ENCODE assay signal across 17 cellular contexts in the genomic region with DNA sequence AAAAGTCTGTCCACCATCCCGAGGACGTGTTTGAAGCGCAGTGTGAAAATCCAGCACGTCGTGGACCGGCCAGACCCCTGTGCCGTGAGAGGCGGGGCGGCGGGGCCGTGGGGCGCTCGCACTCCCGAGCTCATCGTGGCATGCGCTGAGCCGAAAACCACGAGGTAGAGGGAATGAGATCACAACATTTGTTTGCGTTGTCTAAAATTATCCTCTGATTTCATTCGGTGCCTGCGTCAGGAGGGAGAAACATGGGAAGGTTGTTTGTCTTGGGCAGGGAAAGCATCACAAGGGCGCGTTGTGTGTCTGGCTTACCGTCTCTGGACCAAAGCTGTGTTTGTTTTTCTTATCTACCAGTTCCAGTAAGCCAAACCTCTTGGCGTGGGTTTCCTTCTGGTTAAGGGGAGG.
DNase-seq lines count a peak whose midpoint lies in the region; ATAC-seq and TF ChIP-seq lines count a peak whose summit lies in the region.
"Had no signal": no experiment of that assay in that cellular context is flagged by ENCODE, and none has a peak within 500 bp of the region (broad histone marks: within the 10 kb centered on the region; RNA-seq: fewer than 3 reads in every experiment).

No MANE protein-coding gene starts in this region.

- H3K36me3 ChIP-seq in IMR-90 (ENCODE audit: control insufficient read depth, insufficient read depth, low read length) (peaks cover 1% of the 10 kb centered on the region; the same call in 1 of the 2 replicates), body of pancreas (replicated peaks in 1 of 2; ENCODE audit: insufficient read depth in 1 of 2, low read depth in 2 of 2) (no peaks in the 10 kb centered on the region), right lobe of liver (no peaks in the 10 kb centered on the region), suprapubic skin (peaks cover 48% of the 10 kb centered on the region), trophoblast cell (ENCODE audit: control insufficient read depth in 1 of 2, insufficient read depth in 2 of 2, low read length in 2 of 2) (no peaks in the 10 kb centered on the region)
- H3K36me3 ChIP-seq: neutrophil had no signal

- intact Hi-C loops in IMR-90 (cut with micrococcal nuclease) (no loop called here), body of pancreas (cut with DNase I) (no loop called here), right lobe of liver (cut with DNase I) (no loop called here)

- no peak overlapping the region for H4K12ac ChIP-seq in trophoblast cell (ENCODE audit: low read depth, low read length)

- H3K56ac ChIP-seq in IMR-90 (ENCODE audit: extremely low read depth, insufficient read depth, low read length): no peak overlapping the region

- ATAC-seq in IMR-90 (ENCODE audit: low read depth): no peak
- ATAC-seq in body of pancreas: peak; percentile 96
- ATAC-seq in right lobe of liver: peak in 3 of 4 donors; percentile 9 to 42 (median 35)
- ATAC-seq: activated CD8-positive, alpha-beta T cell treated with anti-CD3 and anti-CD28 coated beads for 36 hours; stimulated activated effector memory CD8-positive, alpha-beta T cell treated with anti-CD3 and anti-CD28 coated beads, Interleukin-12 subunit alpha, Interleukin-12 subunit beta, amount 100 ng/mL, for 72 hours had no signal

- no peak overlapping the region for H3K27ac Mint-ChIP-seq in mesothelial cell of epicardium
- H3K27ac Mint-ChIP-seq: activated CD8-positive, alpha-beta T cell treated with anti-CD3 and anti-CD28 coated beads for 36 hours; CD4-positive, CD25-positive, alpha-beta regulatory T cell; stimulated activated effector memory CD8-positive, alpha-beta T cell treated with anti-CD3 and anti-CD28 coated beads, Interleukin-12 subunit alpha, Interleukin-12 subunit beta, amount 100 ng/mL, for 72 hours had no signal

- H3K9ac ChIP-seq in IMR-90 (ENCODE audit: low read depth, low read length): no peak overlapping the region
- no peak overlapping the region for H3K9ac ChIP-seq in trophoblast cell (ENCODE audit: low read length)

- dilution Hi-C loops in IMR-90 (cut with HindIII; ENCODE audit: low sequenced_read_pairs, unreplicated experiment): no loop called here

- H4K91ac ChIP-seq in IMR-90 (ENCODE audit: insufficient read depth, low read depth, low read length) (no peak overlapping the region), trophoblast cell (ENCODE audit: low read depth, low read length) (no peak overlapping the region)

- no peak overlapping the region for H3K27ac ChIP-seq in IMR-90 (ENCODE audit: insufficient read depth, low read length)
- peak overlapping the region in 3 of 4 donors; percentile 81 to 92 (median 86) for H3K27ac ChIP-seq in body of pancreas
- no peak overlapping the region for H3K27ac ChIP-seq in right lobe of liver
- peak overlapping the region; percentile 51 for H3K27ac ChIP-seq in suprapubic skin
- H3K27ac ChIP-seq in trophoblast cell (ENCODE audit: low read depth, low read length): no peak overlapping the region
- H3K27ac ChIP-seq: neutrophil, Peyer's patch had no signal

- H3K14ac ChIP-seq in IMR-90 (replicated peaks; ENCODE audit: low read depth, low read length): no peak overlapping the region
- H3K14ac ChIP-seq in trophoblast cell (ENCODE audit: low read length): no peak overlapping the region

- H2BK120ac ChIP-seq in IMR-90 (ENCODE audit: low read depth, low read length) (no peak overlapping the region), trophoblast cell (ENCODE audit: insufficient read depth, low read length, poor library complexity) (no peak overlapping the region)

- H3K27me3 ChIP-seq in IMR-90 (ENCODE audit: control insufficient read depth, insufficient read depth, low read length) (no peaks in the 10 kb centered on the region), body of pancreas (no peaks in the 10 kb centered on the region), right lobe of liver (no peaks in the 10 kb centered on the region), suprapubic skin (no peaks in the 10 kb centered on the region), trophoblast cell (ENCODE audit: insufficient read depth, low read length) (no peaks in the 10 kb centered on the region)
- H3K27me3 ChIP-seq: neutrophil, Peyer's patch had no signal

- H2AK9ac ChIP-seq in IMR-90 (replicated peaks; ENCODE audit: low read depth, low read length, poor library complexity): peak overlapping the region; percentile 19

- POLR2A ChIA-PET in IMR-90 (lab: Charles Lee; ENCODE audit: unreplicated experiment): no interaction called here

- no peak for TF ChIP-seq RAD21 in IMR-90 (IDR thresholded peaks at IDR 0.05; ENCODE audit: low read length)

- H3K4ac ChIP-seq in IMR-90 (ENCODE audit: low read depth, low read length) (no peak overlapping the region), trophoblast cell (ENCODE audit: low read depth, low read length) (no peak overlapping the region)

- H2BK20ac ChIP-seq in IMR-90 (ENCODE audit: low read depth, low read length): no peak overlapping the region

- H3K4me3 Mint-ChIP-seq in mesothelial cell of epicardium: no peak overlapping the region
- H3K4me3 Mint-ChIP-seq: activated CD8-positive, alpha-beta T cell treated with anti-CD3 and anti-CD28 coated beads for 36 hours; CD4-positive, CD25-positive, alpha-beta regulatory T cell; stimulated activated effector memory CD8-positive, alpha-beta T cell treated with anti-CD3 and anti-CD28 coated beads, Interleukin-12 subunit alpha, Interleukin-12 subunit beta, amount 100 ng/mL, for 72 hours had no signal

- H3K4me2 ChIP-seq in IMR-90 (ENCODE audit: low read depth, low read length): no peak overlapping the region
- no peak overlapping the region for H3K4me2 ChIP-seq in trophoblast cell (ENCODE audit: low read length)

- no peak for TF ChIP-seq CTCF in IMR-90 (conservative IDR thresholded peaks at IDR 0.05; ENCODE audit: low read depth, low read length)
- peak in 1 of 7 experiments; percentile 1 for TF ChIP-seq CTCF in body of pancreas (IDR thresholded peaks at IDR 0.05)
- no peak for TF ChIP-seq CTCF in right lobe of liver (IDR thresholded peaks at IDR 0.05)
- TF ChIP-seq CTCF in suprapubic skin (IDR thresholded peaks at IDR 0.05): no peak
- TF ChIP-seq CTCF in mesothelial cell of epicardium (IDR thresholded peaks at IDR 0.05; ENCODE audit: unreplicated experiment): no peak

- in situ Hi-C loops in IMR-90 (cut with MboI; ENCODE audit: low sequenced_read_pairs): no loop called here

- H2BK12ac ChIP-seq in trophoblast cell (ENCODE audit: low read length): no peak overlapping the region

- H3K9me3 Mint-ChIP-seq in mesothelial cell of epicardium: no peaks in the 10 kb centered on the region
- H3K9me3 Mint-ChIP-seq: activated CD8-positive, alpha-beta T cell treated with anti-CD3 and anti-CD28 coated beads for 36 hours; stimulated activated effector memory CD8-positive, alpha-beta T cell treated with anti-CD3 and anti-CD28 coated beads, Interleukin-12 subunit alpha, Interleukin-12 subunit beta, amount 100 ng/mL, for 72 hours had no signal

- no TSS peak for BruUV-seq in IMR-90 (replicated peaks; lab: Mats Ljungman, UMichigan)

- H3K36me3 Mint-ChIP-seq in mesothelial cell of epicardium: peaks cover 50% of the 10 kb centered on the region
- H3K36me3 Mint-ChIP-seq: CD4-positive, CD25-positive, alpha-beta regulatory T cell; stimulated activated effector memory CD8-positive, alpha-beta T cell treated with anti-CD3 and anti-CD28 coated beads, Interleukin-12 subunit alpha, Interleukin-12 subunit beta, amount 100 ng/mL, for 72 hours had no signal

- H3K9me1 ChIP-seq in IMR-90 (ENCODE audit: insufficient read depth, low read length): peaks cover 18% of the 10 kb centered on the region

- H3K18ac ChIP-seq in IMR-90 (ENCODE audit: low read depth, low read length) (no peak overlapping the region), trophoblast cell (ENCODE audit: low read length) (no peak overlapping the region)

- H3K4me1 Mint-ChIP-seq in mesothelial cell of epicardium: no peaks in the 10 kb centered on the region
- H3K4me1 Mint-ChIP-seq: CD4-positive, CD25-positive, alpha-beta regulatory T cell had no signal

- H3K9me3 ChIP-seq in IMR-90 (ENCODE audit: control insufficient read depth, insufficient read depth, low read length): no peaks in the 10 kb centered on the region
- no peaks in the 10 kb centered on the region for H3K9me3 ChIP-seq in body of pancreas
- H3K9me3 ChIP-seq in right lobe of liver: no peaks in the 10 kb centered on the region
- H3K9me3 ChIP-seq in suprapubic skin: no peaks in the 10 kb centered on the region
- H3K9me3 ChIP-seq in trophoblast cell (ENCODE audit: insufficient read depth, low read depth, low read length): peaks cover 2% of the 10 kb centered on the region
- H3K9me3 ChIP-seq: neutrophil, Peyer's patch had no signal

- 96% methylated on average over 16 of the region's 25 CpGs; no CpG with 5 or more reads in 1 of the 2 experiments for WGBS in IMR-90 (ENCODE audit: extremely low coverage in 2 of 2, insufficient read length in 1 of 2), 2 experiments
- 43 to 46% methylated on average over 23 to 25 of the region's 25 CpGs for WGBS in body of pancreas, 2 donors
- 69% methylated on average over 24 of the region's 25 CpGs for WGBS in right lobe of liver (ENCODE audit: insufficient coverage, low coverage, low lambda C conversion rate, missing lambda C conversion rate)
- 86% methylated on average over 25 of the region's 25 CpGs for WGBS in suprapubic skin
- no CpG with 5 or more reads among the region's 25 CpGs for WGBS in trophoblast cell (ENCODE audit: extremely low coverage, insufficient coverage, insufficient read length)

- peak; percentile 76 for DNase-seq in IMR-90
- DNase-seq in body of pancreas: peak; percentile 81 to 94 (median 86)
- peak in 1 of 3 donors; percentile 54 for DNase-seq in right lobe of liver
- no peak for DNase-seq in suprapubic skin (ENCODE audit: low spot score in 2 of 2)
- DNase-seq in mesothelial cell of epicardium (ENCODE audit: low spot score in 2 of 2, unreplicated experiment in 2 of 2): no peak
- no peak for DNase-seq in stimulated activated CD8-positive, alpha-beta memory T cell treated with anti-CD3 and anti-CD28 coated beads, Interleukin-4, amount 100 ng/mL, for 48 hours
- no peak for DNase-seq in trophoblast cell
- no peak for DNase-seq in NCI-H510A (lab: John Stamatoyannopoulos, UW)
- DNase-seq: activated CD8-positive, alpha-beta T cell treated with anti-CD3 and anti-CD28 coated beads for 36 hours; activated gamma-delta T cell treated with Interleukin-2 at 50 U/mL for 16 hours; CD4-positive, CD25-positive, alpha-beta regulatory T cell; kidney glomerular epithelial cell; NCI-H226; stimulated activated CD4-positive, alpha-beta T cell treated with anti-CD3 and anti-CD28 coated beads, Interleukin-2, amount 100 ng/mL, for 24 hours had no signal

- H3K4me1 ChIP-seq in IMR-90 (ENCODE audit: control insufficient read depth, insufficient read depth, low read length) (peaks cover 13% of the 10 kb centered on the region), body of pancreas (peaks cover 45% of the 10 kb centered on the region), right lobe of liver (no peaks in the 10 kb centered on the region), suprapubic skin (peaks cover 19% of the 10 kb centered on the region), trophoblast cell (ENCODE audit: control insufficient read depth in 1 of 2, insufficient read depth in 2 of 2, low read length in 2 of 2) (no peaks in the 10 kb centered on the region)
- H3K4me1 ChIP-seq: Peyer's patch had no signal

- no peak overlapping the region for H2AK5ac ChIP-seq in IMR-90 (ENCODE audit: low read depth, low read length)
- H2AK5ac ChIP-seq in trophoblast cell (ENCODE audit: low read length): no peak overlapping the region

- H4K20me1 ChIP-seq in IMR-90 (ENCODE audit: insufficient read depth, low read length): no peaks in the 10 kb centered on the region

- H3K79me1 ChIP-seq in IMR-90 (ENCODE audit: low read depth in 1 of 2, low read length in 2 of 2) (no peaks in the 10 kb centered on the region; a peak in 1 of 4 replicates), trophoblast cell (ENCODE audit: low read length) (no peaks in the 10 kb centered on the region)

- TF ChIP-seq EP300 in suprapubic skin (IDR thresholded peaks at IDR 0.05): no peak

- H3K4me3 ChIP-seq in IMR-90 (ENCODE audit: insufficient read depth, low read depth, low read length) (no peak overlapping the region), body of pancreas (no peak overlapping the region), right lobe of liver (no peak overlapping the region), suprapubic skin (no peak overlapping the region), trophoblast cell (ENCODE audit: low read depth, low read length) (no peak overlapping the region)
- H3K4me3 ChIP-seq: Peyer's patch had no signal

- TF ChIP-seq POLR2A in IMR-90 (IDR thresholded peaks at IDR 0.05; ENCODE audit: low read depth, low read length) (no peak), body of pancreas (IDR thresholded peaks at IDR 0.05) (peak in 2 of 3 donors; percentile 38), right lobe of liver (IDR thresholded peaks at IDR 0.05) (no peak), suprapubic skin (IDR thresholded peaks at IDR 0.05) (no peak)

- H2AFZ ChIP-seq in IMR-90 (replicated peaks; ENCODE audit: low read length, poor library complexity): peak overlapping the region; percentile 8
- H2AFZ ChIP-seq in trophoblast cell (ENCODE audit: insufficient read depth, low read length, poor library complexity): no peak overlapping the region

- no peaks in the 10 kb centered on the region for H3K79me2 ChIP-seq in trophoblast cell (ENCODE audit: control insufficient read depth, insufficient read depth, low read length, poor library complexity)

- H2BK15ac ChIP-seq in IMR-90 (ENCODE audit: low read depth, low read length): no peak overlapping the region

- H3K23ac ChIP-seq in IMR-90 (ENCODE audit: low read depth, low read length) (no peak overlapping the region), trophoblast cell (ENCODE audit: low read length) (no peak overlapping the region)

- no peak overlapping the region for H4K5ac ChIP-seq in IMR-90 (ENCODE audit: low read depth, low read length)

- CTCF ChIA-PET in IMR-90 (lab: Yijun Ruan, JAX): interaction anchor here (1.4 kb wide), 1 partner anchor 26 kb away, joined by 3 read pairs; no protein-coding TSS in a partner anchor

- H2BK5ac ChIP-seq in IMR-90 (ENCODE audit: low read depth, low read length, poor library complexity, severe bottlenecking) (no peak overlapping the region), trophoblast cell (ENCODE audit: low read depth, low read length, poor library complexity) (no peak overlapping the region)

- no peaks in the 10 kb centered on the region for H3K27me3 Mint-ChIP-seq in mesothelial cell of epicardium (ENCODE audit: low read depth)

- no peak overlapping the region for H4K8ac ChIP-seq in IMR-90 (ENCODE audit: low read depth in 2 of 2, low read length in 2 of 2)
- no peak overlapping the region for H4K8ac ChIP-seq in trophoblast cell (ENCODE audit: low read depth, low read length)

Comparison
In these comparisons a context has a peak if more than half of its experiments do, and no peak if none do; other contexts are left out.
1. DNase-seq: peak in IMR-90 (single experiment) and body of pancreas (4 of 4); none in suprapubic skin (0 of 2), mesothelial cell of epicardium (0 of 2), stimulated activated CD8-positive, alpha-beta memory T cell treated with anti-CD3 and anti-CD28 coated beads, Interleukin-4, amount 100 ng/mL, for 48 hours (single experiment), trophoblast cell (0 of 2) and NCI-H510A (single experiment).
2. H3K27ac ChIP-seq: peak in body of pancreas (3 of 4) and suprapubic skin (single experiment); none in IMR-90 (single experiment), right lobe of liver (0 of 3) and trophoblast cell (single experiment).
3. POLR2A ChIP-seq: peak in body of pancreas (2 of 3); none in IMR-90 (single experiment), right lobe of liver (single experiment) and suprapubic skin (0 of 2).